In the genomic region with DNA sequence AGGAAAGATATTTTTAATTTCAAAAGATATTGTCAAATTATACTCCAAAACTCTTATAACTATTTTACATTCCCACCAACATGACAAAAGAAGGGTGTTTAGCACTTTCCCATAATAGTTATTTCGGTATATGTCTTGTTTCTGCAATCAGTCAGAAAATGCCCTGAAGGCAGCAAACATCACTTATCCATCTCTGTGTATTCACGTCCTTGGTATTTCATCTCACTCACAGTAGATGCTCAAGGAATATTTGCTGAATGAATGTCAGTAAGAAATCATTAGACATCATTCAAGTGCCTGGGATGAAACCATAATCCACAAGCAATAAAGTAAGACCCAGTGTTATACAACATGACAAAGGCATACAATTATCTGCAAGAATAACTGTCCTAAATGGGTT, we compare ENCODE assay signal across 18 cellular contexts.
DNase-seq lines count a peak whose midpoint lies in the region; ATAC-seq, FAIRE-seq and TF ChIP-seq lines count a peak whose summit lies in the region.
"Had no signal": no experiment of that assay in that cellular context is flagged by ENCODE, and none has a peak within 500 bp of the region (broad histone marks: within the 10 kb centered on the region; RNA-seq: fewer than 3 reads in every experiment).

No MANE protein-coding gene starts in this region.

- TF ChIP-seq CTCF in epithelial cell of esophagus (IDR thresholded peaks at IDR 0.05; ENCODE audit: insufficient read depth, low read depth, low read length, missing control alignments), result no peak
- TF ChIP-seq CTCF in lower lobe of right lung (IDR thresholded peaks at IDR 0.05), result no peak

- H3K9me3 ChIP-seq in trophoblast cell (ENCODE audit: insufficient read depth, low read depth, low read length), result peaks cover 5% of the 10 kb centered on the region
- no peaks in the 10 kb centered on the region for H3K9me3 ChIP-seq in lower lobe of right lung

- WGBS in trophoblast cell (ENCODE audit: extremely low coverage, insufficient coverage, insufficient read length), result no CpG with 5 or more reads among the region's 2 CpGs

- H2BK12ac ChIP-seq in trophoblast cell (ENCODE audit: low read length), result no peak overlapping the region

- no peak overlapping the region for H3K18ac ChIP-seq in trophoblast cell (ENCODE audit: low read length)

- H3K27me3 ChIP-seq in trophoblast cell (ENCODE audit: insufficient read depth, low read length) (no peaks in the 10 kb centered on the region), lower lobe of right lung (ENCODE audit: low read depth) (no peaks in the 10 kb centered on the region)
- H3K27me3 ChIP-seq: BLaER1 treated with 17β-estradiol and CSF1 and Interleukin-3, amounts not matched to agents 10 nM and 100 nM had no signal

- H3K79me2 ChIP-seq in trophoblast cell (ENCODE audit: control insufficient read depth, insufficient read depth, low read length, poor library complexity), result no peaks in the 10 kb centered on the region

- no peak overlapping the region for H3K4me2 ChIP-seq in trophoblast cell (ENCODE audit: low read length)
- H3K4me2 ChIP-seq: BLaER1 treated with 17β-estradiol and CSF1 and Interleukin-3, amounts not matched to agents 10 nM and 100 nM had no signal

- H3K36me3 ChIP-seq in trophoblast cell (ENCODE audit: control insufficient read depth in 1 of 2, insufficient read depth in 2 of 2, low read length in 2 of 2) (no peaks in the 10 kb centered on the region), lower lobe of right lung (no peaks in the 10 kb centered on the region)
- H3K36me3 ChIP-seq: BLaER1 treated with 17β-estradiol and CSF1 and Interleukin-3, amounts not matched to agents 10 nM and 100 nM had no signal

- H2BK120ac ChIP-seq in trophoblast cell (ENCODE audit: insufficient read depth, low read length, poor library complexity), result no peak overlapping the region

- H3K4ac ChIP-seq in trophoblast cell (ENCODE audit: low read depth, low read length), result no peak overlapping the region

- FAIRE-seq in HTR-8/SVneo (lab: Jason Lieb, UNC), result no peak
- FAIRE-seq: GM12892, K562 had no signal

- no peaks in the 10 kb centered on the region for H3K79me1 ChIP-seq in trophoblast cell (ENCODE audit: low read length)

- no peak overlapping the region for H3K14ac ChIP-seq in trophoblast cell (ENCODE audit: low read length)

- H3K27ac ChIP-seq in trophoblast cell (ENCODE audit: low read depth, low read length) (no peak overlapping the region), lower lobe of right lung (no peak overlapping the region)
- H3K27ac ChIP-seq: BLaER1 treated with 17β-estradiol and CSF1 and Interleukin-3, amounts not matched to agents 10 nM and 100 nM had no signal

- H3K9ac ChIP-seq in trophoblast cell (ENCODE audit: low read length), result no peak overlapping the region
- H3K9ac ChIP-seq: BLaER1 treated with 17β-estradiol and CSF1 and Interleukin-3, amounts not matched to agents 10 nM and 100 nM had no signal

- no peak for ATAC-seq in lower lobe of right lung
- ATAC-seq in HG03442 (IDR thresholded peaks at IDR 0.05; ENCODE audit: unreplicated experiment), result no peak
- ATAC-seq: CD8-positive, alpha-beta T cell; HCT116; K562 had no signal

- no peak overlapping the region for H4K12ac ChIP-seq in trophoblast cell (ENCODE audit: low read depth, low read length)

- DNase-seq in ELR (ENCODE audit: low read depth), result peak; percentile 40
- peak; percentile 20 for DNase-seq in HTR-8/SVneo (ENCODE audit: insufficient read length, low spot score)
- peak; percentile 2 for DNase-seq in epithelial cell of esophagus (ENCODE audit: low read depth)
- peak; percentile 33 to 62 for DNase-seq in trophoblast cell
- DNase-seq in lower lobe of right lung, result no peak
- no peak for DNase-seq in D341Med (ENCODE audit: low spot score)
- DNase-seq: Calu3; CD8-positive, alpha-beta T cell; DMS 273 treated with DMSO at 0.1 percent for 48 hours; GOT3; H7; IMR-90; Karpas-422 had no signal

- no peak overlapping the region for H2AFZ ChIP-seq in trophoblast cell (ENCODE audit: insufficient read depth, low read length, poor library complexity)

- no peak overlapping the region for H2BK5ac ChIP-seq in trophoblast cell (ENCODE audit: low read depth, low read length, poor library complexity)

- no peak overlapping the region for H4K8ac ChIP-seq in trophoblast cell (ENCODE audit: low read depth, low read length)

- no peak overlapping the region for H2AK5ac ChIP-seq in trophoblast cell (ENCODE audit: low read length)

- H3K4me1 ChIP-seq in trophoblast cell (ENCODE audit: control insufficient read depth in 1 of 2, insufficient read depth in 2 of 2, low read length in 2 of 2) (no peaks in the 10 kb centered on the region), lower lobe of right lung (no peaks in the 10 kb centered on the region)
- H3K4me1 ChIP-seq: BLaER1 treated with 17β-estradiol and CSF1 and Interleukin-3, amounts not matched to agents 10 nM and 100 nM had no signal

- H3K23ac ChIP-seq in trophoblast cell (ENCODE audit: low read length), result no peak overlapping the region

- intact Hi-C loops in lower lobe of right lung (cut with DNase I), result no loop called here

- H4K91ac ChIP-seq in trophoblast cell (ENCODE audit: low read depth, low read length), result no peak overlapping the region

- H3K4me3 ChIP-seq in epithelial cell of esophagus (ENCODE audit: low read length) (no peak overlapping the region), trophoblast cell (ENCODE audit: low read depth, low read length) (no peak overlapping the region), lower lobe of right lung (no peak overlapping the region)
- H3K4me3 ChIP-seq: BLaER1 treated with 17β-estradiol and CSF1 and Interleukin-3, amounts not matched to agents 10 nM and 100 nM; K562 had no signal

Comparison
In these comparisons a context has a peak if more than half of its experiments do, and no peak if none do; other contexts are left out.
1. DNase-seq: peak in ELR (single experiment), HTR-8/SVneo (single experiment), epithelial cell of esophagus (single experiment) and trophoblast cell (2 of 2); none in lower lobe of right lung (single experiment) and D341Med (single experiment).